Comparison of ENCODE assay signal across 8 cellular contexts in genomic region chr1:150579955-150580642, GRCh38. TPM values are rescaled to one million over a fixed set of nuclear protein-coding genes. Genes with fewer than 3 reads are reported as not detected.
DNase-seq lines count a peak whose midpoint lies in the region; ATAC-seq and TF ChIP-seq lines count a peak whose summit lies in the region.

No MANE protein-coding gene starts in this region.

- CTCF ChIA-PET in RWPE1 (lab: Yijun Ruan, JAX): interaction anchor here (0.6 to 1.1 kb wide), 4 partner anchors 23 to 247 kb away, joined by 3 to 5 read pairs (median 4); partner anchors contain the start of gene FALEC

- peaks cover 19% of the 10 kb centered on the region for H3K36me3 ChIP-seq in fibroblast of lung (ENCODE audit: control insufficient read depth, insufficient read depth, low read length)
- peaks cover 21% of the 10 kb centered on the region for H3K36me3 ChIP-seq in rectal smooth muscle tissue (ENCODE audit: control insufficient read depth, insufficient read depth, low read length)

- ATAC-seq in GM18909 (IDR thresholded peaks at IDR 0.05; ENCODE audit: poor library complexity, unreplicated experiment): peak; percentile 4
- ATAC-seq in GM19035 (IDR thresholded peaks at IDR 0.05; ENCODE audit: unreplicated experiment): no peak

- peaks cover 3% of the 10 kb centered on the region for H3K4me1 ChIP-seq in fibroblast of lung (ENCODE audit: control insufficient read depth, extremely low read depth, insufficient read depth, low read length)
- peaks cover 19% of the 10 kb centered on the region for H3K4me1 ChIP-seq in rectal smooth muscle tissue (ENCODE audit: control insufficient read depth, insufficient read depth, low read length)

- peaks cover 21% of the 10 kb centered on the region for H4K20me1 ChIP-seq in fibroblast of lung (ENCODE audit: control insufficient read depth, extremely low read depth, insufficient read depth, low read length)

- H3K27ac ChIP-seq in RWPE1: peak overlapping the region; percentile 98
- peak overlapping the region; percentile 97 for H3K27ac ChIP-seq in fibroblast of lung (ENCODE audit: insufficient read depth, low read length)
- peak overlapping the region; percentile 99 for H3K27ac ChIP-seq in rectal smooth muscle tissue (ENCODE audit: low read depth, low read length)

- no peak for TF ChIP-seq CTCF in RWPE1 (conservative IDR thresholded peaks at IDR 0.05; ENCODE audit: low read depth)
- TF ChIP-seq CTCF in fibroblast of lung (conservative IDR thresholded peaks at IDR 0.05 in 1 of 2, IDR thresholded peaks at IDR 0.05 in 1 of 2; ENCODE audit: low read depth in 1 of 2, low read length in 2 of 2): no peak

- POLR2A ChIA-PET in RWPE1 (lab: Yijun Ruan, JAX; ENCODE audit: low non-redundant PET): interaction anchor here (0.5 to 2.4 kb wide), 9 partner anchors 9 to 85 kb away, joined by 3 to 16 read pairs (median 3); no protein-coding TSS in a partner anchor

- no peaks in the 10 kb centered on the region for H3K9me3 ChIP-seq in fibroblast of lung (ENCODE audit: control insufficient read depth, insufficient read depth, low read depth, low read length)

- DNase-seq in RWPE1 (ENCODE audit: low spot score) (no peak), fibroblast of lung (ENCODE audit: low read depth in 2 of 2) (no peak), HUDEP-2 (lab: John Stamatoyannopoulos, UW; ENCODE audit: unreplicated experiment in 76 of 76) (no peak), inferior parietal cortex (ENCODE audit: extremely low spot score) (no peak), germinal center (ENCODE audit: low spot score) (no peak)

- H3K27me3 ChIP-seq in fibroblast of lung (ENCODE audit: control insufficient read depth, insufficient read depth, low read length): no peaks in the 10 kb centered on the region
- no peaks in the 10 kb centered on the region for H3K27me3 ChIP-seq in rectal smooth muscle tissue (ENCODE audit: control insufficient read depth, insufficient read depth, low read length)

- peak overlapping the region; percentile 54 to 62 (median 60) for H3K4me3 ChIP-seq in fibroblast of lung (replicated peaks in 1 of 4; ENCODE audit: control extremely low read depth in 1 of 4, insufficient read depth in 1 of 4, low read depth in 3 of 4, low read length in 4 of 4)
- H3K4me3 ChIP-seq in rectal smooth muscle tissue (ENCODE audit: low read length): peak overlapping the region; percentile 74

- H3K9ac ChIP-seq in fibroblast of lung (ENCODE audit: insufficient read depth, low read length): peak overlapping the region; percentile 70
- H3K9ac ChIP-seq in rectal smooth muscle tissue (ENCODE audit: low read length): peak overlapping the region; percentile 93

- H3K4me2 ChIP-seq in fibroblast of lung (ENCODE audit: extremely low read depth, insufficient read depth, low read length): peak overlapping the region; percentile 93

- H3K79me2 ChIP-seq in fibroblast of lung (ENCODE audit: control insufficient read depth, insufficient read depth, low read length): peaks cover 48% of the 10 kb centered on the region

- H2AFZ ChIP-seq in fibroblast of lung (ENCODE audit: low read length): peak overlapping the region; percentile 43

RNA-seq across cellular contexts. Expression of gene MCL1, which starts 0.7 kb away (rescaled TPM):
- total RNA-seq in fibroblast of lung: 232 and 233 TPM in 2 replicates
- polyA plus RNA-seq in fibroblast of lung: 108 and 136 TPM in 2 replicates
- polyA plus RNA-seq in fibroblast of lung (2012): 105 and 138 TPM in 2 replicates
- polyA minus RNA-seq in fibroblast of lung (ENCODE audit: low replicate concordance): 24.4 and 91.5 TPM in 2 replicates

RNA-seq across cellular contexts. Expression of gene ADAMTSL4, which starts 30.9 kb away (rescaled TPM):
- total RNA-seq in fibroblast of lung: 6.4 and 13.0 TPM in 2 replicates
- 7.3 and 19.8 TPM in 2 replicates for polyA plus RNA-seq in fibroblast of lung
- polyA plus RNA-seq in fibroblast of lung (2012): 12.6 and 25.9 TPM in 2 replicates
- 16.6 and 30.2 TPM in 2 replicates for polyA minus RNA-seq in fibroblast of lung (ENCODE audit: low replicate concordance)

RNA-seq across cellular contexts. Expression of gene ENSA, which starts 49.3 kb away (rescaled TPM):
- total RNA-seq in fibroblast of lung: 53.7 and 78.1 TPM in 2 replicates
- 112 and 184 TPM in 2 replicates for polyA plus RNA-seq in fibroblast of lung
- polyA plus RNA-seq in fibroblast of lung (2012): 86.2 and 127 TPM in 2 replicates
- 23.7 and 26.6 TPM in 2 replicates for polyA minus RNA-seq in fibroblast of lung (ENCODE audit: low replicate concordance)
